8 cellular contexts compared by ENCODE assay signal in genomic region chr16:2964416-2965223, GRCh38. TPM values are rescaled to one million over a fixed set of nuclear protein-coding genes. Genes with fewer than 3 reads are reported as not detected.
DNase-seq lines count a peak whose midpoint lies in the region; ATAC-seq, FAIRE-seq and TF ChIP-seq lines count a peak whose summit lies in the region.

No MANE protein-coding gene starts in this region.

- no peak for TF ChIP-seq POLR2A in A549 (IDR thresholded peaks at IDR 0.05; ENCODE audit: low read length)

- peak overlapping the region; percentile 100 for H3K4me2 ChIP-seq in A549

- peak; percentile 84 to 88 for DNase-seq in A549 (ENCODE audit: low read depth in 1 of 2, low spot score in 1 of 2)
- peak; percentile 57 for DNase-seq in NCI-H2196 treated with DMSO at 0.1 percent for 48 hours (lab: John Stamatoyannopoulos, UW; ENCODE audit: unreplicated experiment)
- DNase-seq in UCSD-AML1 (lab: John Stamatoyannopoulos, UW; ENCODE audit: unreplicated experiment), result peak; percentile 52
- no peak for DNase-seq in coronary artery (ENCODE audit: low spot score)
- peak; percentile 71 for DNase-seq in neural crest cell (ENCODE audit: low read depth, low spot score)
- DNase-seq in sciatic nerve (ENCODE audit: low spot score), result no peak

- peaks cover 15% of the 10 kb centered on the region; the same call in 2 of the 3 replicates for H3K4me1 ChIP-seq in A549

- H3K9me3 Mint-ChIP-seq in neural crest cell, result no peaks in the 10 kb centered on the region

- no peak overlapping the region for H3K27ac Mint-ChIP-seq in neural crest cell (ENCODE audit: unreplicated experiment)

- 1% methylated on average over 17 of the region's 68 CpGs for WGBS in A549 (ENCODE audit: missing lambda C conversion rate)

- peak overlapping the region; percentile 35 to 78; a peak in 5 of 6 replicates for H3K27ac ChIP-seq in A549
- no peak overlapping the region for H3K27ac ChIP-seq in coronary artery

- no peak for TF ChIP-seq EP300 in A549 (IDR thresholded peaks at IDR 0.05)

- H3K9me3 ChIP-seq in A549, result no peaks in the 10 kb centered on the region

- FAIRE-seq in A549 (lab: Jason Lieb, UNC), result no peak

- CTCF ChIA-PET in A549 (lab: Yijun Ruan, JAX), result interaction anchor here (0.6 to 8.1 kb wide), 7 partner anchors 8 to 67 kb away, joined by 3 to 97 read pairs (median 3); no protein-coding TSS in a partner anchor

- H3K36me3 Mint-ChIP-seq in neural crest cell (ENCODE audit: low read depth), result no peaks in the 10 kb centered on the region

- peak; percentile 21; the same call in 1 of the 3 replicates for TF ChIP-seq CTCF in A549 (IDR thresholded peaks at IDR 0.05)
- TF ChIP-seq CTCF in GM12875 (IDR thresholded peaks at IDR 0.05; ENCODE audit: borderline replicate concordance, insufficient read depth, low read depth, low read length), result no peak
- TF ChIP-seq CTCF in coronary artery (IDR thresholded peaks at IDR 0.05), result no peak
- peak; percentile 2 for TF ChIP-seq CTCF in neural crest cell (conservative IDR thresholded peaks at IDR 0.05)

- H3K4me3 Mint-ChIP-seq in neural crest cell, result peak overlapping the region; percentile 89

- H3K4me1 Mint-ChIP-seq in neural crest cell, result peaks cover 13% of the 10 kb centered on the region

- peaks cover 53% of the 10 kb centered on the region for H3K27me3 Mint-ChIP-seq in neural crest cell (ENCODE audit: low read depth)

- no peak for TF ChIP-seq RAD21 in A549 (conservative IDR thresholded peaks at IDR 0.05 in 1 of 2, IDR thresholded peaks at IDR 0.05 in 1 of 2)

- intact Hi-C loops in sciatic nerve (cut with DNase I), result no loop called here

- H3K4me3 ChIP-seq in A549, result peak overlapping the region; percentile 51
- peak overlapping the region; percentile 54 for H3K4me3 ChIP-seq in GM12875 (ENCODE audit: low read depth, low read length)
- peak overlapping the region; percentile 59 for H3K4me3 ChIP-seq in coronary artery

- ATAC-seq in A549, result peak; percentile 12 to 59
- no peak for ATAC-seq in GM18873 (IDR thresholded peaks at IDR 0.05; ENCODE audit: low FRiP score, unreplicated experiment)
- no peak for ATAC-seq in sciatic nerve

- POLR2A ChIA-PET in A549 (lab: Yijun Ruan, JAX), result interaction anchor here (0.6 to 1.1 kb wide), 4 partner anchors 16 to 59 kb away, joined by 3 to 6 read pairs (median 4); partner anchors contain the start of gene PKMYT1

TF ChIP-seq in A549, 52 proteins besides CTCF, POLR2A, EP300 and RAD21:
- no peak for TF ChIP-seq MAZ (IDR thresholded peaks at IDR 0.05; ENCODE audit: borderline replicate concordance, low read depth, low read length)
- no peak for TF ChIP-seq MYC (IDR thresholded peaks at IDR 0.05; ENCODE audit: borderline replicate concordance, low read length)
- no peak for TF ChIP-seq RNF2 (IDR thresholded peaks at IDR 0.05; ENCODE audit: borderline replicate concordance, low read depth)
- TF ChIP-seq RARB (CRISPR knock-in tag; IDR thresholded peaks at IDR 0.05), result no peak
- no peak for TF ChIP-seq MAFK (IDR thresholded peaks at IDR 0.05; ENCODE audit: partially characterized antibody)
- TF ChIP-seq NR3C1 (IDR thresholded peaks at IDR 0.05), result no peak
- TF ChIP-seq SREBF2 (IDR thresholded peaks at IDR 0.05), result no peak
- TF ChIP-seq USF2 (IDR thresholded peaks at IDR 0.05), result no peak
- no peak for TF ChIP-seq TFCP2L1 (CRISPR knock-in tag; IDR thresholded peaks at IDR 0.05)
- TF ChIP-seq KDM1A (IDR thresholded peaks at IDR 0.05; ENCODE audit: low read depth), result no peak
- TF ChIP-seq RCOR1 (IDR thresholded peaks at IDR 0.05; ENCODE audit: low read depth, low read length), result no peak

RNA-seq across cellular contexts. Expression of gene KREMEN2, which starts 0.5 kb away (rescaled TPM):
- polyA plus RNA-seq in A549 (2011; rRNA removed), result 0.28 and 0.35 TPM in 2 replicates
- polyA plus RNA-seq in A549 (2012; cell fraction: cytosol; rRNA removed), result 1.9 and 3.0 TPM in 2 replicates
- polyA plus RNA-seq in A549 (2012; cell fraction: nucleus; rRNA removed), result 7.3 and 11.0 TPM in 2 replicates
- polyA plus RNA-seq in A549 (2017; fragmentation: RNase III; extraction: RNeasy Plus Mini Kit Qiagen cat#74134 plus additional on column Dnase treatment), result 1.4 to 1.6 TPM (median 1.5 TPM) in 3 replicates
- polyA minus RNA-seq in A549 (2011; rRNA and poly(A)+ RNA removed), result 0.15 TPM in 1 of 2 replicates, not detected in the other
- total RNA-seq in neural crest cell, result 1.0 TPM in 2 replicates
- not detected for total RNA-seq in sciatic nerve

RNA-seq across cellular contexts. Expression of gene PAQR4, which starts 4.5 kb away (rescaled TPM):
- polyA plus RNA-seq in A549 (2011; rRNA removed), result 8.0 and 9.0 TPM in 2 replicates
- polyA plus RNA-seq in A549 (2012; cell fraction: cytosol; rRNA removed), result 22.4 and 35.8 TPM in 2 replicates
- 57.2 and 62.4 TPM in 2 replicates for polyA plus RNA-seq in A549 (2012; cell fraction: nucleus; rRNA removed)
- polyA plus RNA-seq in A549 (2017; fragmentation: RNase III; extraction: RNeasy Plus Mini Kit Qiagen cat#74134 plus additional on column Dnase treatment), result 17.5 to 18.6 TPM (median 18.5 TPM) in 3 replicates
- polyA minus RNA-seq in A549 (2011; rRNA and poly(A)+ RNA removed), result 7.6 and 9.4 TPM in 2 replicates
- total RNA-seq in neural crest cell, result 53.3 and 53.4 TPM in 2 replicates
- total RNA-seq in sciatic nerve, result 6.6 TPM

RNA-seq across cellular contexts. Expression of gene PKMYT1, which starts 15.6 kb away (rescaled TPM):
- polyA plus RNA-seq in A549 (2011; rRNA removed) (8.4 and 10.5 TPM in 2 replicates), A549 (2017; fragmentation: RNase III; extraction: RNeasy Plus Mini Kit Qiagen cat#74134 plus additional on column Dnase treatment) (50.5 to 55.2 TPM (median 52.5 TPM) in 3 replicates)
- polyA plus RNA-seq in A549 (2012; cell fraction: cytosol; rRNA removed), result 76.4 and 102 TPM in 2 replicates
- 250 and 385 TPM in 2 replicates for polyA plus RNA-seq in A549 (2012; cell fraction: nucleus; rRNA removed)
- polyA minus RNA-seq in A549 (2011; rRNA and poly(A)+ RNA removed), result 3.4 and 5.8 TPM in 2 replicates
- total RNA-seq in neural crest cell (80.1 and 82.2 TPM in 2 replicates), sciatic nerve (1.9 TPM)

RNA-seq across cellular contexts. Expression of gene CLDN9, which starts 48.1 kb away (rescaled TPM):
- polyA plus RNA-seq in A549 (2011; rRNA removed), result 0.03 and 0.12 TPM in 2 replicates
- 0.12 and 0.22 TPM in 2 replicates for polyA plus RNA-seq in A549 (2012; cell fraction: cytosol; rRNA removed)
- polyA plus RNA-seq in A549 (2012; cell fraction: nucleus; rRNA removed), result 1.1 and 1.8 TPM in 2 replicates
- 0.06 to 0.16 TPM (median 0.12 TPM) in 3 replicates for polyA plus RNA-seq in A549 (2017; fragmentation: RNase III; extraction: RNeasy Plus Mini Kit Qiagen cat#74134 plus additional on column Dnase treatment)
- 0.15 and 0.17 TPM in 2 replicates for polyA minus RNA-seq in A549 (2011; rRNA and poly(A)+ RNA removed)
- not detected in 2 replicates for total RNA-seq in neural crest cell
- 0.53 TPM for total RNA-seq in sciatic nerve

RNA-seq across cellular contexts. Expression of gene FLYWCH1, which starts 52.9 kb away (rescaled TPM):
- polyA plus RNA-seq in A549 (2011; rRNA removed), result 9.3 and 10.6 TPM in 2 replicates
- polyA plus RNA-seq in A549 (2012; cell fraction: cytosol; rRNA removed), result 25.4 and 33.8 TPM in 2 replicates
- polyA plus RNA-seq in A549 (2012; cell fraction: nucleus; rRNA removed), result 108 and 114 TPM in 2 replicates
- polyA plus RNA-seq in A549 (2017; fragmentation: RNase III; extraction: RNeasy Plus Mini Kit Qiagen cat#74134 plus additional on column Dnase treatment), result 20.5 to 22.5 TPM (median 22.3 TPM) in 3 replicates
- polyA minus RNA-seq in A549 (2011; rRNA and poly(A)+ RNA removed), result 6.8 and 12.8 TPM in 2 replicates
- total RNA-seq in neural crest cell, result 26.4 and 26.7 TPM in 2 replicates
- 72.5 TPM for total RNA-seq in sciatic nerve

Comparison
In these comparisons a context has a peak if more than half of its experiments do, and no peak if none do; other contexts are left out.
1. ATAC-seq: peak in A549 (2 of 2); none in GM18873 (single experiment) and sciatic nerve (single experiment).
2. DNase-seq: peak in A549 (2 of 2), NCI-H2196 treated with DMSO at 0.1 percent for 48 hours (single experiment), UCSD-AML1 (single experiment) and neural crest cell (single experiment); none in coronary artery (single experiment) and sciatic nerve (single experiment).
3. H3K27ac ChIP-seq: peak in A549 (2 of 2); none in coronary artery (0 of 2).
4. CTCF ChIP-seq: peak in A549 (single experiment) and neural crest cell (single experiment); none in GM12875 (single experiment) and coronary artery (single experiment).
5. RNA of gene PKMYT1, which starts 15.6 kb away (total RNA-seq): 80.1 to 82.2 TPM in neural crest cell; 1.9 TPM in sciatic nerve (single experiment); every median in the first group is over 10 times any median in the second.
6. Peak in every context shown above with its lines, with median percentiles within 50 percentile points of each other: H3K4me3 ChIP-seq.